Comparison of ENCODE assay signal across 16 cellular contexts in genomic region chr19:55478364-55478763, GRCh38. TPM values are rescaled to one million over a fixed set of nuclear protein-coding genes. Genes with fewer than 3 reads are reported as not detected.
DNase-seq lines count a peak whose midpoint lies in the region; ATAC-seq, FAIRE-seq and TF ChIP-seq lines count a peak whose summit lies in the region.
"Had no signal": no experiment of that assay in that cellular context is flagged by ENCODE, and none has a peak within 500 bp of the region (broad histone marks: within the 10 kb centered on the region; RNA-seq: fewer than 3 reads in every experiment).

No MANE protein-coding gene starts in this region.

- H3K9me3 Mint-ChIP-seq in activated CD4-positive, alpha-beta T cell treated with anti-CD3 and anti-CD28 coated beads for 36 hours (ENCODE audit: low read depth), result no peaks in the 10 kb centered on the region
- no peaks in the 10 kb centered on the region for H3K9me3 Mint-ChIP-seq in neural crest cell

- no peak for FAIRE-seq in GM12878 (lab: Jason Lieb, UNC)

- TF ChIP-seq POLR2A in GM12878 (IDR thresholded peaks at IDR 0.05; ENCODE audit: low read depth, low read length), result no peak

- intact Hi-C loops in activated CD4-positive, alpha-beta T cell treated with anti-CD3 and anti-CD28 coated beads for 36 hours (cut with DNase I, micrococcal nuclease), result no loop called here
- intact Hi-C loops in GM12878 (cut with micrococcal nuclease; ENCODE audit: unreplicated experiment), result no loop called here

- H3K27me3 ChIP-seq in Loucy (ENCODE audit: insufficient read depth, low read length, poor library complexity, severe bottlenecking) (no peaks in the 10 kb centered on the region), GM12878 (replicated peaks in 1 of 2; ENCODE audit: control insufficient read depth in 2 of 2, insufficient read depth in 2 of 2, low read length in 1 of 2) (no peaks in the 10 kb centered on the region), HAP-1 (ENCODE audit: low read depth) (no peaks in the 10 kb centered on the region)

- no peak overlapping the region for H3K27ac ChIP-seq in GM12878 (ENCODE audit: control insufficient read depth, insufficient read depth)
- H3K27ac ChIP-seq: thoracic aorta had no signal

- peak overlapping the region; percentile 89 for H3K9ac ChIP-seq in Loucy (ENCODE audit: low read depth, low read length, poor library complexity, severe bottlenecking)
- H3K9ac ChIP-seq in GM12878 (ENCODE audit: control insufficient read depth, insufficient read depth, low read length), result no peak overlapping the region

- TF ChIP-seq CTCF in Loucy (conservative IDR thresholded peaks at IDR 0.05; ENCODE audit: low read length) (no peak), GM12878 (IDR thresholded peaks at IDR 0.05 in 2 of 3, conservative IDR thresholded peaks at IDR 0.05 in 1 of 3; ENCODE audit: control insufficient read depth in 2 of 3, extremely low read depth in 1 of 3, insufficient read depth in 1 of 3, low read depth in 3 of 3, low read length in 3 of 3) (no peak), neural crest cell (conservative IDR thresholded peaks at IDR 0.05) (no peak)

- RAD21 ChIA-PET in GM12878 (lab: Charles Lee; ENCODE audit: unreplicated experiment), result no interaction called here

- peaks cover 5% of the 10 kb centered on the region for H3K36me3 Mint-ChIP-seq in activated CD4-positive, alpha-beta T cell treated with anti-CD3 and anti-CD28 coated beads for 36 hours (ENCODE audit: low read depth)
- no peaks in the 10 kb centered on the region for H3K36me3 Mint-ChIP-seq in neural crest cell (ENCODE audit: low read depth)

- H3K4me1 Mint-ChIP-seq in activated CD4-positive, alpha-beta T cell treated with anti-CD3 and anti-CD28 coated beads for 36 hours, result peaks cover 32% of the 10 kb centered on the region
- peaks cover 43% of the 10 kb centered on the region for H3K4me1 Mint-ChIP-seq in neural crest cell

- TF ChIP-seq RAD21 in GM12878 (IDR thresholded peaks at IDR 0.05; ENCODE audit: insufficient read depth, low read depth, low read length), result no peak

- peak overlapping the region; percentile 84 for H3K4me3 Mint-ChIP-seq in activated CD4-positive, alpha-beta T cell treated with anti-CD3 and anti-CD28 coated beads for 36 hours
- H3K4me3 Mint-ChIP-seq in neural crest cell, result peak overlapping the region; percentile 99

- H3K4me1 ChIP-seq in Loucy (ENCODE audit: insufficient read depth, low read length, poor library complexity, severe bottlenecking), result peaks cover 17% of the 10 kb centered on the region
- peaks cover 22% of the 10 kb centered on the region for H3K4me1 ChIP-seq in GM12878 (ENCODE audit: control insufficient read depth, insufficient read depth, low read length)
- peaks cover 8% of the 10 kb centered on the region for H3K4me1 ChIP-seq in HAP-1

- POLR2A ChIA-PET in activated CD4-positive, alpha-beta T cell treated with anti-CD3 and anti-CD28 coated beads for 36 hours (lab: Charles Lee), result no interaction called here
- POLR2A ChIA-PET in GM12878 (lab: Charles Lee), result no interaction called here

- H3K4me3 ChIP-seq in Loucy (ENCODE audit: low read length, poor library complexity, severe bottlenecking) (peak overlapping the region; percentile 75), GM12878 (no peak overlapping the region), HAP-1 (no peak overlapping the region)

- no peaks in the 10 kb centered on the region for H3K9me2 ChIP-seq in Loucy (replicated peaks; ENCODE audit: low read depth, low read length)

- whole genome bisulfite sequencing in GM12878 (ENCODE audit: insufficient coverage, insufficient replicate concordance, low lambda C conversion rate, missing lambda C conversion rate), result 86% methylated on average over 12 of the region's 12 CpGs

- H3F3A ChIP-seq in Loucy (ENCODE audit: low read depth), result no peaks in the 10 kb centered on the region

- no peaks in the 10 kb centered on the region for H3K36me3 ChIP-seq in Loucy (ENCODE audit: insufficient read depth, low read length)
- peaks cover 0 to 6% of the 10 kb centered on the region in 2 experiments; a peak in 2 of 4 replicates for H3K36me3 ChIP-seq in GM12878 (ENCODE audit: control insufficient read depth in 2 of 2, insufficient read depth in 2 of 2, low read length in 1 of 2)
- H3K36me3 ChIP-seq in HAP-1 (replicated peaks), result 0 out of 2 replicates have a peak, but pooled peaks cover 3% of the 10 kb centered on the region

- H2AFZ ChIP-seq in Loucy (ENCODE audit: low read length) (no peak overlapping the region), GM12878 (ENCODE audit: control insufficient read depth, low read depth, low read length) (no peak overlapping the region)

- peaks cover 6% of the 10 kb centered on the region for H4K20me1 ChIP-seq in Loucy (ENCODE audit: insufficient read depth, low read length, poor library complexity, severe bottlenecking)
- H4K20me1 ChIP-seq in GM12878 (ENCODE audit: control insufficient read depth, insufficient read depth), result no peaks in the 10 kb centered on the region

- no TSS peak for BruUV-seq in GM12878 (replicated peaks; lab: Mats Ljungman, UMichigan)

- H3K27ac Mint-ChIP-seq in activated CD4-positive, alpha-beta T cell treated with anti-CD3 and anti-CD28 coated beads for 36 hours, result no peak overlapping the region
- no peak overlapping the region for H3K27ac Mint-ChIP-seq in neural crest cell (ENCODE audit: unreplicated experiment)

- SMC1A ChIA-PET in GM12878 (lab: Charles Lee; ENCODE audit: uncharacterized antibody, unreplicated experiment), result interaction anchor here (0.6 kb wide), 1 partner anchor 203 kb away, joined by 3 read pairs; no protein-coding TSS in a partner anchor

- peaks cover 19% of the 10 kb centered on the region for H3K79me2 ChIP-seq in Loucy (ENCODE audit: insufficient read depth, low read length)
- peaks cover 6% of the 10 kb centered on the region for H3K79me2 ChIP-seq in GM12878 (ENCODE audit: control insufficient read depth, insufficient read depth, low read length)

- H3K9me3 ChIP-seq in Loucy (ENCODE audit: insufficient read depth, low read depth, low read length), result no peaks in the 10 kb centered on the region
- no peaks in the 10 kb centered on the region for H3K9me3 ChIP-seq in GM12878 (replicated peaks; ENCODE audit: control insufficient read depth, insufficient read depth, low read length)
- no peaks in the 10 kb centered on the region for H3K9me3 ChIP-seq in HAP-1
- H3K9me3 ChIP-seq: thoracic aorta had no signal

- in situ Hi-C loops in GM12878 (cut with MboI), result no loop called here
- in situ Hi-C loops in HAP-1 (cut with MboI; ENCODE audit: low sequenced_read_pairs), result no loop called here

- ATAC-seq in activated CD4-positive, alpha-beta T cell treated with anti-CD3 and anti-CD28 coated beads for 36 hours, result no peak
- ATAC-seq in GM12878 (no peak), HG03139 (IDR thresholded peaks at IDR 0.05; ENCODE audit: unreplicated experiment) (no peak)
- ATAC-seq: esophagus mucosa had no signal

- no peak for DNase-seq in activated CD4-positive, alpha-beta T cell treated with anti-CD3 and anti-CD28 coated beads for 36 hours
- DNase-seq in activated CD4-positive, alpha-beta T cell treated with anti-CD3 and anti-CD28 coated beads, Interleukin-2, amount 50 U/mL, for 48 hours, result no peak
- DNase-seq in GM12878 (ENCODE audit: low read depth, low spot score) (no peak), neural crest cell (ENCODE audit: low read depth, low spot score) (no peak), HAP-1 (ENCODE audit: low spot score in 2 of 2) (no peak), activated gamma-delta T cell treated with Interleukin-2 at 50 U/mL for 16 hours (no peak)
- DNase-seq: DMS153; NCI-H2081 treated with DMSO at 0.1 percent for 48 hours; NK-92 treated with Interleukin-12 subunit alpha and Interleukin-12 subunit beta, amount 100 ng/mL, for 24 hours had no signal

- H3K4me2 ChIP-seq in Loucy (ENCODE audit: low read depth, low read length, poor library complexity, severe bottlenecking), result peak overlapping the region; percentile 80
- H3K4me2 ChIP-seq in GM12878 (ENCODE audit: control insufficient read depth, insufficient read depth), result peak overlapping the region; percentile 56

- TF ChIP-seq EP300 in GM12878 (IDR thresholded peaks at IDR 0.05; ENCODE audit: borderline replicate concordance in 1 of 2, control insufficient read depth in 1 of 2, low read depth in 2 of 2, low read length in 2 of 2), result no peak

- CTCF ChIA-PET in activated CD4-positive, alpha-beta T cell treated with anti-CD3 and anti-CD28 coated beads for 36 hours (lab: Charles Lee), result interaction anchor here (1.3 to 3.0 kb wide), 2 partner anchors 11 to 25 kb away, joined by 4 to 18 read pairs; no protein-coding TSS in a partner anchor
- CTCF ChIA-PET in GM12878 (lab: Yijun Ruan, JAX), result interaction anchor here (3.7 kb wide), 1 partner anchor 26 kb away, joined by 26 read pairs; no protein-coding TSS in a partner anchor

- no peaks in the 10 kb centered on the region for H3K27me3 Mint-ChIP-seq in activated CD4-positive, alpha-beta T cell treated with anti-CD3 and anti-CD28 coated beads for 36 hours
- H3K27me3 Mint-ChIP-seq in neural crest cell (ENCODE audit: low read depth), result peaks cover 4% of the 10 kb centered on the region

RNA-seq across cellular contexts. Expression of gene ZNF628, which starts 1.9 kb away (rescaled TPM):
- total RNA-seq in activated CD4-positive, alpha-beta T cell treated with anti-CD3 and anti-CD28 coated beads for 36 hours, result 1 to 10 TPM; 5.6 to 6.8 TPM
- 5.1 and 6.6 TPM in 2 replicates for total RNA-seq in GM12878 (2013; cell fraction: nucleolus; rRNA removed)
- 1.3 and 1.6 TPM in 2 replicates for total RNA-seq in GM12878 (2014; rRNA removed)
- 0.18 and 0.31 TPM in 2 replicates for total RNA-seq in GM12878 (2014; rRNA removed; fragmentation: Illumina TruSeq; extraction: Trizol)
- 9.2 and 11.3 TPM in 2 replicates for total RNA-seq in GM12878 (2021)
- 1.6 TPM for polyA plus RNA-seq in GM12878 (2011; ENCODE audit: low read depth)
- 0.06 and 0.18 TPM in 2 replicates for polyA plus RNA-seq in GM12878 (2011; rRNA removed)
- polyA plus RNA-seq in GM12878 (2011; cell fraction: cytosol; rRNA removed), result 0.16 and 0.87 TPM in 2 replicates
- 2.8 and 4.7 TPM in 2 replicates for polyA plus RNA-seq in GM12878 (2011; cell fraction: nucleus; rRNA removed)
- 5.9 and 6.2 TPM in 2 replicates for polyA plus RNA-seq in GM12878 (2012)
- 0.04 TPM in 1 of 2 replicates, not detected in the other for polyA plus RNA-seq in GM12878 (2014; fragmentation: Illumina TruSeq; extraction: Trizol)
- polyA plus RNA-seq in GM12878 (2014; fragmentation: Nextera tagmentation; extraction: Ambion mirVana), result under 1 TPM in 1 of 2 experiments, not detected in 1; 0.04 TPM
- 2.4 and 3.9 TPM in 2 replicates for polyA plus RNA-seq in GM12878 (2014; rRNA removed)
- 1 to 10 TPM; 1.6 to 1.7 TPM for polyA plus RNA-seq in GM12878 (2016; fragmentation: Nextera tagmentation; extraction: Ambion mirVana)
- polyA minus RNA-seq in GM12878 (2011; rRNA and poly(A)+ RNA removed), result 0.29 and 0.77 TPM in 2 replicates
- polyA minus RNA-seq in GM12878 (2011; cell fraction: cytosol; rRNA and poly(A)+ RNA removed), result 2.1 and 4.1 TPM in 2 replicates
- 0.85 and 1.5 TPM in 2 replicates for polyA minus RNA-seq in GM12878 (2011; cell fraction: nucleus; rRNA and poly(A)+ RNA removed)
- total RNA-seq in neural crest cell, result 14.8 and 15.0 TPM in 2 replicates

RNA-seq across cellular contexts. Expression of gene NAT14, which starts 6.6 kb away (rescaled TPM):
- total RNA-seq in activated CD4-positive, alpha-beta T cell treated with anti-CD3 and anti-CD28 coated beads for 36 hours, result 10 to 100 TPM in 1 of 2 experiments, 1 to 10 TPM in 1; 8.2 to 14.8 TPM
- total RNA-seq in GM12878 (2013; cell fraction: nucleolus; rRNA removed), result 6.6 and 9.7 TPM in 2 replicates
- total RNA-seq in GM12878 (2014; rRNA removed), result 9.1 and 14.0 TPM in 2 replicates
- total RNA-seq in GM12878 (2014; rRNA removed; fragmentation: Illumina TruSeq; extraction: Trizol), result 6.8 TPM in 2 replicates
- total RNA-seq in GM12878 (2021), result 20.4 and 23.6 TPM in 2 replicates
- 5.5 TPM for polyA plus RNA-seq in GM12878 (2011; ENCODE audit: low read depth)
- polyA plus RNA-seq in GM12878 (2011; rRNA removed), result 6.4 and 12.3 TPM in 2 replicates
- 18.2 and 20.5 TPM in 2 replicates for polyA plus RNA-seq in GM12878 (2011; cell fraction: cytosol; rRNA removed)
- 56.0 and 56.6 TPM in 2 replicates for polyA plus RNA-seq in GM12878 (2011; cell fraction: nucleus; rRNA removed)
- polyA plus RNA-seq in GM12878 (2012), result 14.0 and 17.1 TPM in 2 replicates
- polyA plus RNA-seq in GM12878 (2014; fragmentation: Illumina TruSeq; extraction: Trizol), result 2.7 and 6.5 TPM in 2 replicates
- polyA plus RNA-seq in GM12878 (2014; fragmentation: Nextera tagmentation; extraction: Ambion mirVana), result 1 to 10 TPM in 1 of 2 experiments, under 1 TPM in 1; 0.87 to 4.7 TPM
- polyA plus RNA-seq in GM12878 (2014; rRNA removed), result 14.3 and 16.7 TPM in 2 replicates
- 10 to 100 TPM in 1 of 2 experiments, 1 to 10 TPM in 1; 8.9 to 10.4 TPM for polyA plus RNA-seq in GM12878 (2016; fragmentation: Nextera tagmentation; extraction: Ambion mirVana)
- polyA minus RNA-seq in GM12878 (2011; rRNA and poly(A)+ RNA removed), result 1.5 and 9.1 TPM in 2 replicates
- 2.1 and 2.9 TPM in 2 replicates for polyA minus RNA-seq in GM12878 (2011; cell fraction: cytosol; rRNA and poly(A)+ RNA removed)
- polyA minus RNA-seq in GM12878 (2011; cell fraction: nucleus; rRNA and poly(A)+ RNA removed), result 7.4 and 9.6 TPM in 2 replicates
- 81.1 and 87.9 TPM in 2 replicates for total RNA-seq in neural crest cell

RNA-seq across cellular contexts. Expression of gene SSC5D, which starts 9.9 kb away (rescaled TPM):
- total RNA-seq in activated CD4-positive, alpha-beta T cell treated with anti-CD3 and anti-CD28 coated beads for 36 hours, result under 1 TPM; 0.32 to 0.34 TPM
- 1.5 and 1.6 TPM in 2 replicates for total RNA-seq in GM12878 (2013; cell fraction: nucleolus; rRNA removed)
- total RNA-seq in GM12878 (2014; rRNA removed) (0.06 TPM in 1 of 2 replicates, not detected in the other), GM12878 (2014; rRNA removed; fragmentation: Illumina TruSeq; extraction: Trizol) (0.04 TPM in 1 of 2 replicates, not detected in the other), GM12878 (2021) (0.13 and 0.19 TPM in 2 replicates), neural crest cell (1.3 and 1.5 TPM in 2 replicates)
- 0.08 TPM for polyA plus RNA-seq in GM12878 (2011; ENCODE audit: low read depth)
- polyA plus RNA-seq in GM12878 (2011; rRNA removed) (0.01 and 0.04 TPM in 2 replicates), GM12878 (2014; fragmentation: Illumina TruSeq; extraction: Trizol) (0.03 and 0.10 TPM in 2 replicates), GM12878 (2014; fragmentation: Nextera tagmentation; extraction: Ambion mirVana) (not detected), GM12878 (2014; rRNA removed) (0.05 and 0.08 TPM in 2 replicates), GM12878 (2016; fragmentation: Nextera tagmentation; extraction: Ambion mirVana) (not detected)
- polyA plus RNA-seq in GM12878 (2011; cell fraction: cytosol; rRNA removed), result 0.02 and 0.03 TPM in 2 replicates
- 0.49 and 0.69 TPM in 2 replicates for polyA plus RNA-seq in GM12878 (2011; cell fraction: nucleus; rRNA removed)
- 0.08 and 0.12 TPM in 2 replicates for polyA plus RNA-seq in GM12878 (2012)
- polyA minus RNA-seq in GM12878 (2011; rRNA and poly(A)+ RNA removed), result 0.15 TPM in 1 of 2 replicates, not detected in the other
- not detected in 2 replicates for polyA minus RNA-seq in GM12878 (2011; cell fraction: cytosol; rRNA and poly(A)+ RNA removed)
- polyA minus RNA-seq in GM12878 (2011; cell fraction: nucleus; rRNA and poly(A)+ RNA removed), result 0.36 and 0.77 TPM in 2 replicates

RNA-seq across cellular contexts. Expression of gene C19orf85, which starts 13.8 kb away (rescaled TPM):
- total RNA-seq in activated CD4-positive, alpha-beta T cell treated with anti-CD3 and anti-CD28 coated beads for 36 hours, result not detected
- not detected in 2 replicates for total RNA-seq in GM12878 (2013; cell fraction: nucleolus; rRNA removed)
- not detected in 2 replicates for total RNA-seq in GM12878 (2014; rRNA removed)
- not detected in 2 replicates for total RNA-seq in GM12878 (2014; rRNA removed; fragmentation: Illumina TruSeq; extraction: Trizol)
- total RNA-seq in GM12878 (2021), result not detected in 2 replicates
- not detected for polyA plus RNA-seq in GM12878 (2011; ENCODE audit: low read depth)
- polyA plus RNA-seq in GM12878 (2011; rRNA removed), result not detected in 2 replicates
- polyA plus RNA-seq in GM12878 (2011; cell fraction: cytosol; rRNA removed), result not detected in 2 replicates
- polyA plus RNA-seq in GM12878 (2011; cell fraction: nucleus; rRNA removed), result not detected in 2 replicates
- not detected in 2 replicates for polyA plus RNA-seq in GM12878 (2012)
- polyA plus RNA-seq in GM12878 (2014; fragmentation: Illumina TruSeq; extraction: Trizol), result not detected in 2 replicates
- polyA plus RNA-seq in GM12878 (2014; fragmentation: Nextera tagmentation; extraction: Ambion mirVana), result not detected
- polyA plus RNA-seq in GM12878 (2014; rRNA removed), result not detected in 2 replicates
- polyA plus RNA-seq in GM12878 (2016; fragmentation: Nextera tagmentation; extraction: Ambion mirVana), result not detected
- not detected in 2 replicates for polyA minus RNA-seq in GM12878 (2011; rRNA and poly(A)+ RNA removed)
- not detected in 2 replicates for polyA minus RNA-seq in GM12878 (2011; cell fraction: cytosol; rRNA and poly(A)+ RNA removed)
- polyA minus RNA-seq in GM12878 (2011; cell fraction: nucleus; rRNA and poly(A)+ RNA removed), result not detected in 2 replicates
- total RNA-seq in neural crest cell, result not detected in 2 replicates
- total RNA-seq: A673, esophagus mucosa, H4, mesenteric fat pad, thoracic aorta had no signal

RNA-seq across cellular contexts. Expression of gene ISOC2, which starts 16.9 kb away (rescaled TPM):
- total RNA-seq in activated CD4-positive, alpha-beta T cell treated with anti-CD3 and anti-CD28 coated beads for 36 hours, result 10 to 100 TPM; 24.3 to 28.0 TPM
- 14.8 and 15.0 TPM in 2 replicates for total RNA-seq in GM12878 (2013; cell fraction: nucleolus; rRNA removed)
- total RNA-seq in GM12878 (2014; rRNA removed) (214 and 238 TPM in 2 replicates), GM12878 (2014; rRNA removed; fragmentation: Illumina TruSeq; extraction: Trizol) (36.9 and 45.4 TPM in 2 replicates), GM12878 (2021) (87.7 and 94.2 TPM in 2 replicates), neural crest cell (34.3 and 36.7 TPM in 2 replicates)
- polyA plus RNA-seq in GM12878 (2011; ENCODE audit: low read depth), result 14.7 TPM
- polyA plus RNA-seq in GM12878 (2011; rRNA removed) (12.1 and 40.3 TPM in 2 replicates), GM12878 (2014; fragmentation: Illumina TruSeq; extraction: Trizol) (4.7 and 24.1 TPM in 2 replicates), GM12878 (2014; fragmentation: Nextera tagmentation; extraction: Ambion mirVana) (1 to 10 TPM in 1 of 2 experiments, under 1 TPM in 1; 0.72 to 3.0 TPM), GM12878 (2014; rRNA removed) (140 and 192 TPM in 2 replicates), GM12878 (2016; fragmentation: Nextera tagmentation; extraction: Ambion mirVana) (10 to 100 TPM; 68.5 to 77.9 TPM)
- polyA plus RNA-seq in GM12878 (2011; cell fraction: cytosol; rRNA removed), result 75.5 and 131 TPM in 2 replicates
- 108 and 125 TPM in 2 replicates for polyA plus RNA-seq in GM12878 (2011; cell fraction: nucleus; rRNA removed)
- polyA plus RNA-seq in GM12878 (2012), result 44.3 and 46.1 TPM in 2 replicates
- 10.6 and 37.0 TPM in 2 replicates for polyA minus RNA-seq in GM12878 (2011; rRNA and poly(A)+ RNA removed)
- 17.6 and 19.5 TPM in 2 replicates for polyA minus RNA-seq in GM12878 (2011; cell fraction: cytosol; rRNA and poly(A)+ RNA removed)
- polyA minus RNA-seq in GM12878 (2011; cell fraction: nucleus; rRNA and poly(A)+ RNA removed), result 16.2 and 25.3 TPM in 2 replicates
